Comparison of ENCODE assay signal across 3 cellular contexts in the genomic region with DNA sequence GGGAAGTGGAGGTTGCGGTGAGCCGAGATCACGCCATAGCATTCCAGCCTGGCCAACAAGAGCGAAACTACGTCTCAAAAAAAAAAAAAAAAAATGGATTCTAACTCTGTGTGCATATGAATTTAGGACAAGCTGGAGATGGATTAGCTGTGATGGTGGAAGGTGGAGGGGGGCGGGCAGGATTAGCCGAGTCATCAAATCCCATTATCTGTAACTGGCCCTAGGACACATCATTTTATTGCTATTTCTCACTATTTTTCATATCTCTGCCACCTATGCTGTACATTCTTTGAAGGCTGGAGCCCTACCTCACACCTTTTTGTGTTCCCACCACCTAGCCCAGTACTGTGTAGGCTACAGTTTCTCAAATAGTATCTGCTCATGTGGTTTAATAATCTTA.
TF ChIP-seq lines count a peak whose summit lies in the region.

No MANE protein-coding gene starts in this region.

TF ChIP-seq in A549, 52 proteins besides CTCF, POLR2A, EP300 and RAD21:
- TF ChIP-seq FOXS1 (CRISPR knock-in tag; IDR thresholded peaks at IDR 0.05) (no peak), MAFK (IDR thresholded peaks at IDR 0.05; ENCODE audit: partially characterized antibody) (peak; percentile 80)

TF ChIP-seq in IMR-90, 13 proteins besides CTCF, POLR2A, EP300 and RAD21:
- no peak for TF ChIP-seq RCOR1 (IDR thresholded peaks at IDR 0.05; ENCODE audit: insufficient replicate concordance, low read length)
- peak; percentile 73 for TF ChIP-seq MAFK (IDR thresholded peaks at IDR 0.05; ENCODE audit: low read depth, low read length)
- TF ChIP-seq SMC3 (IDR thresholded peaks at IDR 0.05; ENCODE audit: low read depth, low read length): no peak
- no peak for TF ChIP-seq MXI1 (IDR thresholded peaks at IDR 0.05; ENCODE audit: borderline replicate concordance, low read depth, low read length)

TF ChIP-seq in H1, 55 proteins besides CTCF, POLR2A, EP300 and RAD21:
- TF ChIP-seq SP1 (IDR thresholded peaks at IDR 0.05; ENCODE audit: low read depth, low read length) (no peak), MAFK (IDR thresholded peaks at IDR 0.05; ENCODE audit: low read depth, low read length) (peak; percentile 46; the same call in 1 of the 2 replicates), CBX8 (IDR thresholded peaks at IDR 0.05; ENCODE audit: borderline replicate concordance, low read depth, low read length) (no peak)
TF ChIP-seq in H1: peak in this region for 1.
